9 cellular contexts compared by ENCODE assay signal in genomic region chr6:160695026-160695425, GRCh38. TPM values are rescaled to one million over a fixed set of nuclear protein-coding genes. Genes with fewer than 3 reads are reported as not detected.
"Had no signal": no experiment of that assay in that cellular context is flagged by ENCODE, and none has a peak within 500 bp of the region (broad histone marks: within the 10 kb centered on the region; RNA-seq: fewer than 3 reads in every experiment).

No MANE protein-coding gene starts in this region.

RNA-seq across cellular contexts. Expression of gene PLG, which starts 7.0 kb away (rescaled TPM):
- total RNA-seq: activated CD4-positive, alpha-beta T cell treated with anti-CD3 and anti-CD28 coated beads for 36 hours; activated CD8-positive, alpha-beta memory T cell treated with anti-CD3 and anti-CD28 coated beads for 36 hours; activated naive CD4-positive, alpha-beta T cell treated with anti-CD3 and anti-CD28 coated beads for 36 hours; activated T-helper 17 cell treated with anti-CD3 and anti-CD28 coated beads, Interleukin-2, amount 50 U/mL, for 72 hours; body of pancreas; Peyer's patch; SJSA1 had no signal

RNA-seq across cellular contexts. Expression of gene LPA, which starts 31.0 kb away (rescaled TPM):
- total RNA-seq: activated CD4-positive, alpha-beta memory T cell treated with anti-CD3 and anti-CD28 coated beads, Interleukin-2, amount 10 ng/mL, durations not matched to agents 7 days and 5 days; activated CD4-positive, alpha-beta T cell treated with anti-CD3 and anti-CD28 coated beads for 36 hours; activated CD8-positive, alpha-beta memory T cell treated with anti-CD3 and anti-CD28 coated beads for 36 hours; activated naive CD4-positive, alpha-beta T cell treated with anti-CD3 and anti-CD28 coated beads for 36 hours; activated T-helper 17 cell treated with anti-CD3 and anti-CD28 coated beads, Interleukin-2, amount 50 U/mL, for 72 hours; SJSA1; T-helper 1 cell treated with Interleukin-12 subunit alpha and Interleukin-12 subunit beta and Interleukin-4 antibody, amounts not matched to agents 30 ng/mL and 1 ng/mL, for 36 hours had no signal
